ENCODE assay signal across 2 cellular contexts in genomic region chr11:83054001-83054400, GRCh38.
A peak's percentile ranks its signal among the peaks of the same experiment; 100 is the strongest.
TF ChIP-seq lines count a peak whose summit lies in the region.

No MANE protein-coding gene starts in this region.

TF ChIP-seq in K562, 482 proteins besides CTCF, POLR2A, EP300 and RAD21 (continued from another document and continues in another):
- TF ChIP-seq BCLAF1 (IDR thresholded peaks at IDR 0.05; ENCODE audit: borderline replicate concordance in 1 of 2, control insufficient read depth in 1 of 2, low read depth in 2 of 2, low read length in 1 of 2) (no peak), ESRRA (IDR thresholded peaks at IDR 0.05; ENCODE audit: borderline replicate concordance, low read depth) (peak; percentile 22; the same call in 1 of the 2 replicates), CHD7 (IDR thresholded peaks at IDR 0.05; ENCODE audit: low read depth, low read length) (no peak), TCF3 (CRISPR knock-in tag; IDR thresholded peaks at IDR 0.05) (peak; percentile 35; the same call in 1 of the 2 replicates)

TF ChIP-seq in SK-N-SH, 30 proteins besides CTCF, POLR2A, EP300 and RAD21 (continued from another document):
- no peak for TF ChIP-seq USF2 (IDR thresholded peaks at IDR 0.05; ENCODE audit: borderline replicate concordance, low read depth, low read length)
- no peak for TF ChIP-seq GATA2 (CRISPR knock-in tag; IDR thresholded peaks at IDR 0.05)
TF ChIP-seq in SK-N-SH: peak in this region for 0.
